18 cellular contexts compared by ENCODE assay signal in the genomic region with DNA sequence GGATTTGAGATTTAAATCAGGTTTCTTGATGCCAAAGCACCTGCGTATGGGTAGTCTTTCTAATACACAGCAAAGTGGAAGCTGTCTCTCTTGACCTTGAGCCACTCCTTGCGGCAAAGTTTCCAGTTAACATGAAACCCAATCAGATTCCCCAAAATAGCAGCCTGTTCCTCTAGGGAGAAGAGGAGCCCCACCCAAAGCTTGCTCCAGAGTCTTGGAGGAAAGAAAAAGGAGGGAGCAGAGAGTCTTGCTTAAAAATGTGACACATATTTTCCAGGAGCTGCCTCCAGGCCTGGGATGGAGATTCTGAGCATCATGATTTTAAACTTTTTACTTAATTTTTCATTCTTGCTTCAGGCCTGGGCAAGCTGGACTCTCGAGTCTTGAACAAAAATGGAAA.
"Had no signal": no experiment of that assay in that cellular context is flagged by ENCODE, and none has a peak within 500 bp of the region (broad histone marks: within the 10 kb centered on the region; RNA-seq: fewer than 3 reads in every experiment).

No MANE protein-coding gene starts in this region.

- H3K4me1 Mint-ChIP-seq: activated CD4-positive, alpha-beta T cell treated with anti-CD3 and anti-CD28 coated beads, Interleukin-2, amount 10 ng/mL, durations not matched to agents 7 days and 5 days; activated T-helper 17 cell treated with anti-CD3 and anti-CD28 coated beads, Interleukin-2, amount 50 U/mL, for 72 hours; brain; naive thymus-derived CD4-positive, alpha-beta T cell had no signal

- DNase-seq: activated CD4-positive, alpha-beta T cell treated with anti-CD3 and anti-CD28 coated beads, Interleukin-2, amount 10 ng/mL, durations not matched to agents 7 days and 5 days; activated naive CD4-positive, alpha-beta T cell treated with anti-CD3 and anti-CD28 coated beads, Interleukin-2, amount 50 U/mL, for 16 hours; activated T-cell treated with anti-CD3 and anti-CD28 coated beads for 4 hours; endodermal cell; erythroblast; foreskin melanocyte; hippocampal formation; naive thymus-derived CD4-positive, alpha-beta T cell; stimulated activated CD4-positive, alpha-beta T cell treated with anti-CD3 and anti-CD28 coated beads, Interleukin-4, amount 100 ng/mL, for 1 hour; stimulated activated CD8-positive, alpha-beta memory T cell treated with anti-CD3 and anti-CD28 coated beads, Interleukin-4, amount 100 ng/mL, for 48 hours; stimulated activated naive CD8-positive, alpha-beta T cell treated with anti-CD3 and anti-CD28 coated beads, Interleukin-15, Interleukin-2, amounts not matched to agents 100 U/mL and 50 U/mL, for 24 hours had no signal

- H3K4me3 Mint-ChIP-seq: activated CD4-positive, alpha-beta T cell treated with anti-CD3 and anti-CD28 coated beads, Interleukin-2, amount 10 ng/mL, durations not matched to agents 7 days and 5 days; activated T-helper 17 cell treated with anti-CD3 and anti-CD28 coated beads, Interleukin-2, amount 50 U/mL, for 72 hours; brain; endodermal cell; naive thymus-derived CD4-positive, alpha-beta T cell; T-helper 1 cell treated with Interleukin-12 subunit alpha and Interleukin-12 subunit beta and Interleukin-4 antibody, amounts not matched to agents 30 μg/mL and 1 μg/mL, for 36 hours; WTC11 had no signal

- H3K9me3 ChIP-seq: prostate gland had no signal

- H3K27ac ChIP-seq: prostate gland had no signal

- H3K27ac Mint-ChIP-seq: activated CD4-positive, alpha-beta T cell treated with anti-CD3 and anti-CD28 coated beads, Interleukin-2, amount 10 ng/mL, durations not matched to agents 7 days and 5 days; activated T-helper 17 cell treated with anti-CD3 and anti-CD28 coated beads, Interleukin-2, amount 50 U/mL, for 72 hours; brain; endodermal cell; naive thymus-derived CD4-positive, alpha-beta T cell; T-helper 1 cell treated with Interleukin-12 subunit alpha and Interleukin-12 subunit beta and Interleukin-4 antibody, amounts not matched to agents 30 μg/mL and 1 μg/mL, for 36 hours; WTC11 had no signal

- H3K4me3 ChIP-seq: lung, prostate gland had no signal

- H3K9me3 Mint-ChIP-seq: activated CD4-positive, alpha-beta T cell treated with anti-CD3 and anti-CD28 coated beads, Interleukin-2, amount 10 ng/mL, durations not matched to agents 7 days and 5 days; activated T-helper 17 cell treated with anti-CD3 and anti-CD28 coated beads, Interleukin-2, amount 50 U/mL, for 72 hours; T-helper 1 cell treated with Interleukin-12 subunit alpha and Interleukin-12 subunit beta and Interleukin-4 antibody, amounts not matched to agents 30 μg/mL and 1 μg/mL, for 36 hours had no signal

- ATAC-seq: activated T-helper 17 cell treated with anti-CD3 and anti-CD28 coated beads, Interleukin-2, amount 50 U/mL, for 72 hours; naive thymus-derived CD4-positive, alpha-beta T cell; SK-N-SH treated with all-trans-retinoic acid at 6 μM for 48 hours; stimulated activated naive CD8-positive, alpha-beta T cell treated with anti-CD3 and anti-CD28 coated beads, Interleukin-15, Interleukin-2, amounts not matched to agents 100 U/mL and 50 U/mL, for 24 hours; WTC11 had no signal

- H3K27me3 Mint-ChIP-seq: brain had no signal

- H3K36me3 Mint-ChIP-seq: brain; naive thymus-derived CD4-positive, alpha-beta T cell had no signal

- H3K36me3 ChIP-seq: prostate gland had no signal
